In genomic region chr3:186529204-186529999, GRCh38 we compare ENCODE assay signal across 14 cellular contexts. TPM values are rescaled to one million over a fixed set of nuclear protein-coding genes. Genes with fewer than 3 reads are reported as not detected.
DNase-seq lines count a peak whose midpoint lies in the region; ATAC-seq lines count a peak whose summit lies in the region.
"Had no signal": no experiment of that assay in that cellular context is flagged by ENCODE, and none has a peak within 500 bp of the region (broad histone marks: within the 10 kb centered on the region; RNA-seq: fewer than 3 reads in every experiment).

No MANE protein-coding gene starts in this region.

- H3K9me3 Mint-ChIP-seq in activated naive CD4-positive, alpha-beta T cell treated with anti-CD3 and anti-CD28 coated beads, Interleukin-2, amount 50 U/mL, for 72 hours: peaks cover 0 to 19% of the 10 kb centered on the region in 2 donors
- H3K9me3 Mint-ChIP-seq in activated naive CD8-positive, alpha-beta T cell treated with anti-CD3 and anti-CD28 coated beads, Interleukin-2, amount 50 U/mL, for 24 hours: no peaks in the 10 kb centered on the region
- H3K9me3 Mint-ChIP-seq: activated T-helper 2 cell treated with anti-CD3 and anti-CD28 coated beads, Interferon-gamma antibody, Interleukin-2, Interleukin-4, amounts not matched to agents 10 μg/mL and 5 μg/mL and 100 μg/mL, durations not matched to agents 14 hours and 24 hours and 36 hours had no signal

- H3K79me1 ChIP-seq in neuronal stem cell (ENCODE audit: low read depth, low read length): no peaks in the 10 kb centered on the region

- H3K27me3 ChIP-seq in neuronal stem cell (ENCODE audit: control insufficient read depth in 3 of 3, insufficient read depth in 3 of 3, low read depth in 1 of 3, low read length in 3 of 3): peaks cover 0 to under 1% (median 0%) of the 10 kb centered on the region in 3 experiments
- H3K27me3 ChIP-seq: ovary had no signal

- no peak overlapping the region for H4K91ac ChIP-seq in neuronal stem cell (ENCODE audit: low read depth, low read length, poor library complexity)

- H3K23ac ChIP-seq in neuronal stem cell (ENCODE audit: low read depth, low read length, poor library complexity): no peak overlapping the region

- H3K27ac Mint-ChIP-seq in activated naive CD4-positive, alpha-beta T cell treated with anti-CD3 and anti-CD28 coated beads, Interleukin-2, amount 50 U/mL, for 72 hours: peak overlapping the region; percentile 2 to 76
- peak overlapping the region; percentile 47 for H3K27ac Mint-ChIP-seq in activated naive CD8-positive, alpha-beta T cell treated with anti-CD3 and anti-CD28 coated beads, Interleukin-2, amount 50 U/mL, for 24 hours
- H3K27ac Mint-ChIP-seq: activated T-helper 2 cell treated with anti-CD3 and anti-CD28 coated beads, Interferon-gamma antibody, Interleukin-2, Interleukin-4, amounts not matched to agents 10 μg/mL and 5 μg/mL and 100 μg/mL, durations not matched to agents 14 hours and 24 hours and 36 hours had no signal

- no peak overlapping the region for H3K4ac ChIP-seq in neuronal stem cell (ENCODE audit: low read length)

- H3K9ac ChIP-seq in neuronal stem cell (ENCODE audit: low read depth, low read length, poor library complexity): no peak overlapping the region

- H3K4me1 ChIP-seq in neuronal stem cell (ENCODE audit: control insufficient read depth in 2 of 2, insufficient read depth in 1 of 2, low read depth in 1 of 2, low read length in 2 of 2): peaks cover 13 to 27% of the 10 kb centered on the region in 2 donors

- peaks cover 4 to 25% of the 10 kb centered on the region in 2 donors for H3K36me3 Mint-ChIP-seq in activated naive CD4-positive, alpha-beta T cell treated with anti-CD3 and anti-CD28 coated beads, Interleukin-2, amount 50 U/mL, for 72 hours
- H3K36me3 Mint-ChIP-seq in activated naive CD8-positive, alpha-beta T cell treated with anti-CD3 and anti-CD28 coated beads, Interleukin-2, amount 50 U/mL, for 24 hours (ENCODE audit: low read depth): peaks cover 4% of the 10 kb centered on the region

- no peaks in the 10 kb centered on the region for H3K27me3 Mint-ChIP-seq in activated naive CD8-positive, alpha-beta T cell treated with anti-CD3 and anti-CD28 coated beads, Interleukin-2, amount 50 U/mL, for 24 hours

- no peaks in the 10 kb centered on the region for H3K36me3 ChIP-seq in KOPT-K1 (ENCODE audit: insufficient read depth, low read length)
- no peaks in the 10 kb centered on the region for H3K36me3 ChIP-seq in neuronal stem cell (replicated peaks in 1 of 2; ENCODE audit: control insufficient read depth in 2 of 2, insufficient read depth in 2 of 2, low read length in 2 of 2)
- H3K36me3 ChIP-seq: ovary had no signal

- H3K18ac ChIP-seq in neuronal stem cell (ENCODE audit: low read length): no peak overlapping the region

- no peak overlapping the region for H3K4me3 ChIP-seq in neuronal stem cell (ENCODE audit: low read length in 2 of 2)
- H3K4me3 ChIP-seq: ovary had no signal

- no peak overlapping the region for H2BK12ac ChIP-seq in neuronal stem cell (ENCODE audit: low read length)

- no peak for DNase-seq in activated naive CD4-positive, alpha-beta T cell treated with anti-CD3 and anti-CD28 coated beads, Interleukin-2, amount 50 U/mL, for 72 hours (ENCODE audit: low spot score in 2 of 2)
- no peak for DNase-seq in activated naive CD4-positive, alpha-beta T cell (lab: John Stamatoyannopoulos, UW)
- no peak for DNase-seq in activated naive CD8-positive, alpha-beta T cell treated with anti-CD3 and anti-CD28 coated beads, Interleukin-2, amount 50 U/mL, for 24 hours
- DNase-seq in neuronal stem cell (ENCODE audit: low spot score) (peak; percentile 40), cortex of kidney (lab: John Stamatoyannopoulos, UW) (no peak), RKO (ENCODE audit: low spot score) (no peak)
- DNase-seq: erythroblast, hippocampal formation, NCI-H2227 treated with DMSO at 0.1 percent for 48 hours, ovary, SHP77 treated with DMSO at 0.1 percent for 48 hours had no signal

- H2AK5ac ChIP-seq in neuronal stem cell (ENCODE audit: low read depth, low read length): no peak overlapping the region

- ATAC-seq in activated naive CD4-positive, alpha-beta T cell treated with anti-CD3 and anti-CD28 coated beads, Interleukin-2, amount 50 U/mL, for 72 hours: no peak
- ATAC-seq in activated naive CD8-positive, alpha-beta T cell treated with anti-CD3 and anti-CD28 coated beads, Interleukin-2, amount 50 U/mL, for 24 hours: no peak
- ATAC-seq in HG03097 (IDR thresholded peaks at IDR 0.05; ENCODE audit: low FRiP score, unreplicated experiment): no peak

- peaks cover 78% of the 10 kb centered on the region for H3K4me1 Mint-ChIP-seq in activated naive CD8-positive, alpha-beta T cell treated with anti-CD3 and anti-CD28 coated beads, Interleukin-2, amount 50 U/mL, for 24 hours

- H3K14ac ChIP-seq in neuronal stem cell (ENCODE audit: low read length): no peak overlapping the region

- no peak overlapping the region for H2AFZ ChIP-seq in neuronal stem cell (ENCODE audit: low read length)

- no CpG with 5 or more reads among the region's 11 CpGs for WGBS in neuronal stem cell (ENCODE audit: extremely low coverage in 2 of 2, insufficient read length in 2 of 2, insufficient replicate concordance in 1 of 2), 2 donors

- H2BK15ac ChIP-seq in neuronal stem cell (ENCODE audit: low read length): no peak overlapping the region

- H3K4me2 ChIP-seq in neuronal stem cell (ENCODE audit: insufficient read depth, low read length, poor library complexity, severe bottlenecking): no peak overlapping the region

- no peak overlapping the region for H3K4me3 Mint-ChIP-seq in activated naive CD8-positive, alpha-beta T cell treated with anti-CD3 and anti-CD28 coated beads, Interleukin-2, amount 50 U/mL, for 24 hours

- H3K27ac ChIP-seq in KOPT-K1 (ENCODE audit: low read depth, low read length, poor library complexity, severe bottlenecking) (peak overlapping the region; percentile 45), neuronal stem cell (replicated peaks; ENCODE audit: low read length) (peak overlapping the region; percentile 39)
- H3K27ac ChIP-seq: ovary had no signal

- H2BK5ac ChIP-seq in neuronal stem cell (ENCODE audit: low read length): no peak overlapping the region

- H4K8ac ChIP-seq in neuronal stem cell (ENCODE audit: low read depth, low read length): no peak overlapping the region

- peak overlapping the region; percentile 52 for H2BK120ac ChIP-seq in neuronal stem cell (ENCODE audit: low read depth, low read length)

- H3K9me3 ChIP-seq in KOPT-K1 (ENCODE audit: insufficient read depth, low read length, poor library complexity, severe bottlenecking) (peaks cover 6% of the 10 kb centered on the region), neuronal stem cell (replicated peaks in 1 of 2; ENCODE audit: control insufficient read depth in 2 of 2, insufficient read depth in 1 of 2, low read depth in 1 of 2, low read length in 2 of 2) (peaks cover 0 to 2% of the 10 kb centered on the region in 2 donors)
- H3K9me3 ChIP-seq: ovary had no signal

RNA-seq across cellular contexts. Expression of gene CRYGS, which starts 14.8 kb away (rescaled TPM):
- total RNA-seq in activated naive CD4-positive, alpha-beta T cell treated with anti-CD3 and anti-CD28 coated beads, Interleukin-2, amount 50 U/mL, for 72 hours: 1 to 10 TPM; 3.1 to 3.9 TPM
- 0.67 TPM for polyA plus RNA-seq in neuronal stem cell (2013, experiment 1 of 2)
- polyA plus RNA-seq in neuronal stem cell (2013, experiment 2 of 2): 0.71 TPM

RNA-seq across cellular contexts. Expression of gene TBCCD1, which starts 37.7 kb away (rescaled TPM):
- total RNA-seq in activated naive CD4-positive, alpha-beta T cell treated with anti-CD3 and anti-CD28 coated beads, Interleukin-2, amount 50 U/mL, for 72 hours: 10 to 100 TPM; 10.0 to 14.8 TPM
- polyA plus RNA-seq in neuronal stem cell (2013, experiment 1 of 2): 9.6 TPM
- 9.2 TPM for polyA plus RNA-seq in neuronal stem cell (2013, experiment 2 of 2)

RNA-seq across cellular contexts. Expression of gene DNAJB11, which starts 41.1 kb away (rescaled TPM):
- total RNA-seq in activated naive CD4-positive, alpha-beta T cell treated with anti-CD3 and anti-CD28 coated beads, Interleukin-2, amount 50 U/mL, for 72 hours: 10 to 100 TPM; 30.3 to 44.8 TPM
- 43.9 TPM for polyA plus RNA-seq in neuronal stem cell (2013, experiment 1 of 2)
- 44.3 TPM for polyA plus RNA-seq in neuronal stem cell (2013, experiment 2 of 2)
